Comparison of ENCODE assay signal across 27 cellular contexts in genomic region chr9:16205455-16205854, GRCh38.
"Had no signal": no experiment of that assay in that cellular context is flagged by ENCODE, and none has a peak within 500 bp of the region (broad histone marks: within the 10 kb centered on the region; RNA-seq: fewer than 3 reads in every experiment).

No MANE protein-coding gene starts in this region.

- H3K4me1 ChIP-seq: ascending aorta, breast epithelium, colonic mucosa had no signal

- H3K4me3 ChIP-seq: ascending aorta, breast epithelium, cardiac muscle cell, colonic mucosa had no signal

- DNase-seq: activated CD4-positive, alpha-beta memory T cell treated with anti-CD3 and anti-CD28 coated beads, Interleukin-2, amount 10 ng/mL, durations not matched to agents 7 days and 5 days; activated CD4-positive, alpha-beta T cell treated with anti-CD3 and anti-CD28 coated beads for 4 hours; activated CD4-positive, alpha-beta T cell treated with anti-CD3 and anti-CD28 coated beads, Interleukin-2, amount 10 ng/mL, durations not matched to agents 7 days and 5 days; activated CD4-positive, alpha-beta T cell treated with anti-CD3 and anti-CD28 coated beads, Interleukin-2, amount 50 U/mL, for 4 hours; activated CD4-positive, CD25-positive, alpha-beta regulatory T cell; activated CD4-positive, CD25-positive, alpha-beta regulatory T cell treated with anti-CD3 and anti-CD28 coated beads, Interleukin-2, amount 50 U/mL, for 72 hours; activated CD8-positive, alpha-beta memory T cell treated with anti-CD3 and anti-CD28 coated beads, Interleukin-2, amount 50 U/mL, for 48 hours; activated gamma-delta T cell; activated naive CD4-positive, alpha-beta T cell; activated naive CD4-positive, alpha-beta T cell treated with anti-CD3 and anti-CD28 coated beads, Interleukin-2, amount 10 ng/mL, durations not matched to agents 7 days and 5 days; activated naive CD8-positive, alpha-beta T cell treated with anti-CD3 and anti-CD28 coated beads, Interleukin-2, amount 10 ng/mL, durations not matched to agents 7 days and 5 days; activated T-cell treated with anti-CD3 and anti-CD28 coated beads for 4 hours; activated T-cell treated with anti-CD3 and anti-CD28 coated beads, Interleukin-2, amount 50 U/mL, for 24 hours; activated T-cell treated with anti-CD3 and anti-CD28 coated beads, Interleukin-2, amount 50 U/mL, for 72 hours; central memory CD4-positive, alpha-beta T cell; cerebellar nuclear complex; colonic mucosa; effector CD8-positive, alpha-beta T cell; foreskin fibroblast; head of caudate nucleus; T-helper 1 cell; T-helper 17 cell had no signal

- H3K27ac ChIP-seq: ascending aorta, breast epithelium, cardiac muscle cell, colonic mucosa, epithelial cell of prostate had no signal

- H3K9me3 ChIP-seq: ascending aorta, colonic mucosa had no signal

- ATAC-seq: activated naive CD4-positive, alpha-beta T cell treated with anti-CD3 and anti-CD28 coated beads, Interleukin-2, amount 50 U/mL, for 72 hours; activated T-cell treated with anti-CD3 and anti-CD28 coated beads, Interleukin-2, amount 50 U/mL, for 72 hours; T-helper 17 cell had no signal

- H3K36me3 ChIP-seq: ascending aorta, breast epithelium, cardiac muscle cell, colonic mucosa had no signal

- H3K27me3 ChIP-seq: ascending aorta, breast epithelium, cardiac muscle cell, colonic mucosa had no signal
